Comparison of ENCODE assay signal across 16 cellular contexts in the genomic region with DNA sequence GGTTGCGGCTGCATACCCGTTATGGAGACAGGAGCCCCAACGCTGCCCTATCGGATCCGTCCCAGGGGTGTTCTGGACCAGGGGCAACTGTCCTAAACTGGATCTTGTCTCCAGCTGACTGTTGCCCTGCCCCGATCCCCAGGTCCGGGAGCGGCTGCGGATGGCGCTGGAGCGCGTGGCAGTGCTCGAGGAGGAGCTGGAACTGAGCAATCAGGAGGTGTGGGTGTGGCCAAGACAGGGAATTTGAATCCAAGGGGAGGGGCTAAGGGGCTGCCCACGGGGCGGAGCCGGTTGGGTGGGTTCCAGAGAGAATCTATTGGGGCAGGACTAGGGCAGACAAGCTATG. TPM values are rescaled to one million over a fixed set of nuclear protein-coding genes. Genes with fewer than 3 reads are reported as not detected.
A peak's percentile ranks its signal among the peaks of the same experiment; 100 is the strongest.
DNase-seq lines count a peak whose midpoint lies in the region; ATAC-seq, FAIRE-seq and TF ChIP-seq lines count a peak whose summit lies in the region.
"Had no signal": no experiment of that assay in that cellular context is flagged by ENCODE, and none has a peak within 500 bp of the region (broad histone marks: within the 10 kb centered on the region; RNA-seq: fewer than 3 reads in every experiment).

No MANE protein-coding gene starts in this region.

- H2AFZ ChIP-seq in GM23338 = no peak overlapping the region
- H2AFZ ChIP-seq: parathyroid adenoma had no signal

- intact Hi-C loops in kidney (cut with DNase I) = no loop called here

- peak overlapping the region; percentile 92 for H3K4me2 ChIP-seq in GM23338

- H3K9me3 ChIP-seq in SJCRH30 (replicated peaks) = no peaks in the 10 kb centered on the region
- no peaks in the 10 kb centered on the region for H3K9me3 ChIP-seq in kidney (ENCODE audit: control insufficient read depth in 1 of 2, low read length in 2 of 2)
- H3K9me3 ChIP-seq: HAP-1, stomach had no signal

- TF ChIP-seq CTCF in C4-2B (conservative IDR thresholded peaks at IDR 0.05) (no peak), GM23338 (conservative IDR thresholded peaks at IDR 0.05; ENCODE audit: low read depth in 2 of 2) (no peak), kidney (IDR thresholded peaks at IDR 0.05; ENCODE audit: borderline replicate concordance, extremely low read depth, insufficient read depth) (no peak), progenitor cell of endocrine pancreas (IDR thresholded peaks at IDR 0.05; ENCODE audit: unreplicated experiment) (no peak)

- FAIRE-seq in kidney (lab: Jason Lieb, UNC) = no peak

- H4K20me1 ChIP-seq in GM23338 (replicated peaks; ENCODE audit: insufficient read depth) = no peaks in the 10 kb centered on the region

- H3K27ac Mint-ChIP-seq in GM23338 (no peak overlapping the region; the same call in 1 of the 2 replicates), progenitor cell of endocrine pancreas (no peak overlapping the region)

- no peak overlapping the region for H3K9ac ChIP-seq in kidney (ENCODE audit: low read length in 2 of 2)
- H3K9ac ChIP-seq: parathyroid adenoma had no signal

- peak; percentile 20 for ATAC-seq in GM23338
- no peak for ATAC-seq in GM18519 (IDR thresholded peaks at IDR 0.05; ENCODE audit: low FRiP score, unreplicated experiment)
- ATAC-seq: foreskin keratinocyte, GM12878 had no signal

- peak; percentile 91 for DNase-seq in GM23338 (ENCODE audit: low spot score)
- peak; percentile 86 to 88 for DNase-seq in SJCRH30
- DNase-seq in kidney = peak; percentile 68
- no peak for DNase-seq in hepatic stellate cell (ENCODE audit: low spot score)
- no peak for DNase-seq in NCI-H1694 treated with DMSO at 0.1 percent for 48 hours (lab: John Stamatoyannopoulos, UW)
- no peak for DNase-seq in progenitor cell of endocrine pancreas (ENCODE audit: low spot score, unreplicated experiment)
- DNase-seq: dermis blood vessel endothelial cell, foreskin keratinocyte, NCI-H524 treated with DMSO at 0.1 percent for 48 hours, stomach, SW 1271 had no signal

- H3K9me3 Mint-ChIP-seq in GM23338 (no peaks in the 10 kb centered on the region), progenitor cell of endocrine pancreas (ENCODE audit: low read depth) (no peaks in the 10 kb centered on the region)

- peaks cover 10% of the 10 kb centered on the region for H3K36me3 Mint-ChIP-seq in GM23338 (ENCODE audit: low read depth)
- H3K36me3 Mint-ChIP-seq in progenitor cell of endocrine pancreas (ENCODE audit: insufficient read depth) = no peaks in the 10 kb centered on the region

- H3K4me3 Mint-ChIP-seq in GM23338 (peak overlapping the region; percentile 85), progenitor cell of endocrine pancreas (ENCODE audit: low read depth) (no peak overlapping the region)

- H3K27me3 ChIP-seq in GM23338 (ENCODE audit: insufficient read depth) (no peaks in the 10 kb centered on the region), SJCRH30 (no peaks in the 10 kb centered on the region)
- H3K27me3 ChIP-seq: foreskin keratinocyte had no signal

- H3K4me3 ChIP-seq in GM23338 (peak overlapping the region; percentile 69), SJCRH30 (peak overlapping the region; percentile 53), kidney (ENCODE audit: low read length in 2 of 2) (no peak overlapping the region)
- H3K4me3 ChIP-seq: GM12878 had no signal

- H3K4me1 Mint-ChIP-seq in GM23338 (peaks cover 29% of the 10 kb centered on the region), progenitor cell of endocrine pancreas (ENCODE audit: low read depth) (no peaks in the 10 kb centered on the region)

- H3K27ac ChIP-seq in C4-2B (peak overlapping the region; percentile 60), GM23338 (ENCODE audit: low read depth) (no peak overlapping the region), SJCRH30 (peak overlapping the region; percentile 52), kidney (ENCODE audit: low read depth in 2 of 2, low read length in 2 of 2) (no peak overlapping the region)
- H3K27ac ChIP-seq: foreskin keratinocyte, parathyroid adenoma had no signal

- H3F3A ChIP-seq in GM23338 (replicated peaks; ENCODE audit: low read depth) = peaks cover 18% of the 10 kb centered on the region; the same call in 1 of the 2 replicates

- peaks cover 18% of the 10 kb centered on the region for H3K4me1 ChIP-seq in GM23338 (ENCODE audit: insufficient read depth)
- peaks cover 7% of the 10 kb centered on the region; the same call in 1 of the 2 replicates for H3K4me1 ChIP-seq in SJCRH30
- H3K4me1 ChIP-seq in kidney (ENCODE audit: control insufficient read depth in 1 of 2, insufficient read depth in 1 of 2, low read depth in 1 of 2, low read length in 2 of 2) = peaks cover 0 to 13% of the 10 kb centered on the region in 2 donors
- H3K4me1 ChIP-seq: foreskin keratinocyte had no signal

- H3K27me3 Mint-ChIP-seq in GM23338 (ENCODE audit: insufficient read depth, low read depth, poor library complexity) (peaks cover 8% of the 10 kb centered on the region), progenitor cell of endocrine pancreas (peaks cover 41% of the 10 kb centered on the region)

- H3K79me2 ChIP-seq in GM23338 (replicated peaks; ENCODE audit: insufficient read depth) = no peaks in the 10 kb centered on the region

- H3K36me3 ChIP-seq in GM23338 (ENCODE audit: insufficient read depth) = no peaks in the 10 kb centered on the region
- H3K36me3 ChIP-seq in SJCRH30 = peaks cover 19% of the 10 kb centered on the region
- no peaks in the 10 kb centered on the region for H3K36me3 ChIP-seq in kidney (ENCODE audit: control insufficient read depth in 1 of 2, insufficient read depth in 2 of 2, low read length in 2 of 2)
- H3K36me3 ChIP-seq: stomach had no signal

- H3K9me2 ChIP-seq in GM23338 (ENCODE audit: insufficient read depth) = no peaks in the 10 kb centered on the region

TF ChIP-seq in GM23338, 12 proteins besides CTCF, POLR2A, EP300 and RAD21 (continues in another document):
- TF ChIP-seq, protein P1, sequence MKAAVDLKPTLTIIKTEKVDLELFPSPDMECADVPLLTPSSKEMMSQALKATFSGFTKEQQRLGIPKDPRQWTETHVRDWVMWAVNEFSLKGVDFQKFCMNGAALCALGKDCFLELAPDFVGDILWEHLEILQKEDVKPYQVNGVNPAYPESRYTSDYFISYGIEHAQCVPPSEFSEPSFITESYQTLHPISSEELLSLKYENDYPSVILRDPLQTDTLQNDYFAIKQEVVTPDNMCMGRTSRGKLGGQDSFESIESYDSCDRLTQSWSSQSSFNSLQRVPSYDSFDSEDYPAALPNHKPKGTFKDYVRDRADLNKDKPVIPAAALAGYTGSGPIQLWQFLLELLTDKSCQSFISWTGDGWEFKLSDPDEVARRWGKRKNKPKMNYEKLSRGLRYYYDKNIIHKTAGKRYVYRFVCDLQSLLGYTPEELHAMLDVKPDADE (IDR thresholded peaks at IDR 0.05) = no peak
- TF ChIP-seq ZNF331 (CRISPR knock-in tag; IDR thresholded peaks at IDR 0.05; ENCODE audit: low read depth) = no peak
- TF ChIP-seq STAT1 (IDR thresholded peaks at IDR 0.05; ENCODE audit: unreplicated experiment) = no peak
- TF ChIP-seq JUNB (IDR thresholded peaks at IDR 0.05; ENCODE audit: unreplicated experiment) = no peak
- TF ChIP-seq CREB1 (CRISPR knock-in tag; IDR thresholded peaks at IDR 0.05; ENCODE audit: low read depth) = no peak
- no peak for TF ChIP-seq ZNF114 (CRISPR knock-in tag; IDR thresholded peaks at IDR 0.05)
- TF ChIP-seq POLR2AphosphoS5 (IDR thresholded peaks at IDR 0.05; ENCODE audit: low read depth) = peak; percentile 52

RNA-seq across cellular contexts. Expression of gene PPFIA3, which starts 9.9 kb away (rescaled TPM):
- 22.6 and 29.7 TPM in 2 replicates for total RNA-seq in GM23338 (2014; rRNA removed; shearing (Covaris generic))
- 21.3 and 25.4 TPM in 2 replicates for polyA plus RNA-seq in GM23338 (2016; fragmentation: Nextera tagmentation; extraction: Ambion mirVana)
- 20.8 and 27.1 TPM in 2 replicates for total RNA-seq in SJCRH30 (2014; rRNA removed; shearing (Covaris generic))
- 7.1 TPM for total RNA-seq in kidney
- 20.0 TPM for polyA plus RNA-seq in kidney (ENCODE audit: insufficient read depth, low read depth, low replicate concordance)
- total RNA-seq in progenitor cell of endocrine pancreas = 6.7 and 8.5 TPM in 2 replicates

RNA-seq across cellular contexts. Expression of gene C19orf73, which starts 10.3 kb away (rescaled TPM):
- total RNA-seq in GM23338 (2014; rRNA removed; shearing (Covaris generic)) = 2.6 and 8.1 TPM in 2 replicates
- polyA plus RNA-seq in GM23338 (2016; fragmentation: Nextera tagmentation; extraction: Ambion mirVana) (8.0 and 9.1 TPM in 2 replicates), kidney (ENCODE audit: insufficient read depth, low read depth, low replicate concordance) (3.9 TPM)
- total RNA-seq in SJCRH30 (2014; rRNA removed; shearing (Covaris generic)) = 0.99 and 1.7 TPM in 2 replicates
- total RNA-seq in kidney (0.82 TPM), progenitor cell of endocrine pancreas (1.3 and 1.5 TPM in 2 replicates)
- total RNA-seq: stomach had no signal

RNA-seq across cellular contexts. Expression of gene LIN7B, which starts 15.0 kb away (rescaled TPM):
- total RNA-seq in GM23338 (2014; rRNA removed; shearing (Covaris generic)) = 1.2 and 7.8 TPM in 2 replicates
- polyA plus RNA-seq in GM23338 (2016; fragmentation: Nextera tagmentation; extraction: Ambion mirVana) (8.6 and 10.5 TPM in 2 replicates), kidney (ENCODE audit: insufficient read depth, low read depth, low replicate concordance) (9.7 TPM)
- total RNA-seq in SJCRH30 (2014; rRNA removed; shearing (Covaris generic)) = 4.1 and 5.0 TPM in 2 replicates
- total RNA-seq in kidney (4.7 TPM), progenitor cell of endocrine pancreas (7.0 and 9.3 TPM in 2 replicates)

RNA-seq across cellular contexts. Expression of gene HRC, which starts 26.0 kb away (rescaled TPM):
- 1.4 and 1.9 TPM in 2 replicates for total RNA-seq in GM23338 (2014; rRNA removed; shearing (Covaris generic))
- polyA plus RNA-seq in GM23338 (2016; fragmentation: Nextera tagmentation; extraction: Ambion mirVana) (2.0 and 2.5 TPM in 2 replicates), kidney (ENCODE audit: insufficient read depth, low read depth, low replicate concordance) (4.2 TPM)
- 2.1 and 3.2 TPM in 2 replicates for total RNA-seq in SJCRH30 (2014; rRNA removed; shearing (Covaris generic))
- total RNA-seq in kidney (7.0 TPM), progenitor cell of endocrine pancreas (1.6 and 2.1 TPM in 2 replicates)
- total RNA-seq: dermis blood vessel endothelial cell, foreskin keratinocyte, GM12878 had no signal
- polyA plus RNA-seq: foreskin keratinocyte had no signal

RNA-seq across cellular contexts. Expression of gene TRPM4, which starts 28.4 kb away (rescaled TPM):
- total RNA-seq in GM23338 (2014; rRNA removed; shearing (Covaris generic)) = 11.6 and 16.5 TPM in 2 replicates
- polyA plus RNA-seq in GM23338 (2016; fragmentation: Nextera tagmentation; extraction: Ambion mirVana) (25.7 and 30.4 TPM in 2 replicates), kidney (ENCODE audit: insufficient read depth, low read depth, low replicate concordance) (47.6 TPM)
- total RNA-seq in SJCRH30 (2014; rRNA removed; shearing (Covaris generic)) = 1.2 and 1.8 TPM in 2 replicates
- total RNA-seq in kidney (89.1 TPM), progenitor cell of endocrine pancreas (16.9 and 17.7 TPM in 2 replicates)

Comparison
In these comparisons a context has a peak if more than half of its experiments do, and no peak if none do; other contexts are left out.
1. H3K27ac ChIP-seq: peak in C4-2B (single experiment) and SJCRH30 (single experiment); none in GM23338 (single experiment) and kidney (0 of 2).
2. DNase-seq: peak in GM23338 (single experiment), SJCRH30 (2 of 2) and kidney (single experiment); none in hepatic stellate cell (single experiment), NCI-H1694 treated with DMSO at 0.1 percent for 48 hours (single experiment) and progenitor cell of endocrine pancreas (single experiment).
3. H3K4me3 ChIP-seq: peak in GM23338 (single experiment) and SJCRH30 (single experiment); none in kidney (0 of 2).